1 cellular context compared by ENCODE assay signal in the genomic region with DNA sequence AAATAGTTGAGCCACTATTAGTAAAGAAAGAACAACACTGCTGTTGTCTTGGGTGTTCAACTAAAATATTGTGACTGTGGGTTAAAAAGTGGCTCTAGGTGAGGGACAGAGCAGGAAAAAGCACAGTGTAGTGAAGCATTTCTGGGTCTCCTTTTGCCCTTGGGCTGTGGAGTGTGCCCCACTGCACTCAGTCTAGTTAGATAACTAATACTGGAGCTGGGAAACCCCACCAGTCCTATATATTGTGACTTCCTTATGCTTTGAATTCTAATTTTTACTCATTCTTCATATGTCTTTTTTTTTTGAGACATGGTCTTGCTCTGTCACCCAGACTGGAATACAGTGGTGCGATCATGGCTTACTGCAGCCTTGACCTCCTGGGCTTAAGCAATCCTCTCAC.
TF ChIP-seq lines count a peak whose summit lies in the region.

No MANE protein-coding gene starts in this region.

TF ChIP-seq in GM12878, 131 proteins besides CTCF, POLR2A, EP300 and RAD21:
- TF ChIP-seq NFYA (IDR thresholded peaks at IDR 0.05; ENCODE audit: borderline replicate concordance, low read depth, low read length), result no peak
- TF ChIP-seq ZNF592 (IDR thresholded peaks at IDR 0.05), result no peak
